22 cellular contexts compared by ENCODE assay signal in the genomic region with DNA sequence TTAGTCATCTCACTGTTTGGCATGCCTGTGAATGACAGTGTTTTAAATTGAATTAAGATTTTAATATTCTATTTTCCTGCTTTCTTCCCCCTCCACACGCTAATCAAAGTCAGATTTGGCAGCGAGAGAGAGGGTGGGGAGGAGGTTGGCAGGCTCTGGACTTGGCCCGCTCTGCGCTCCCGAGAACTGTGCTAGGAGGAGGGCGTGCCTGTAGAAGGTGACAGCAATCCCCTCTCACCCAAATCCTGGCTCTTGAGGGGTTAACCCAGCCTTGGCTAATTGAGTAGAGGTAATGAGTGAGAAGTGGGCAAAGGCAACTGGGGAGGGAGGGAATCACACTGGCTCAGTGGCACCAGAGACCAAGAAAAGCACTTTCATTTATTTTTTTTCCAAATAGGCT. TPM values are rescaled to one million over a fixed set of nuclear protein-coding genes. Genes with fewer than 3 reads are reported as not detected.
A peak's percentile ranks its signal among the peaks of the same experiment; 100 is the strongest.
DNase-seq lines count a peak whose midpoint lies in the region; ATAC-seq and TF ChIP-seq lines count a peak whose summit lies in the region.
"Had no signal": no experiment of that assay in that cellular context is flagged by ENCODE, and none has a peak within 500 bp of the region (broad histone marks: within the 10 kb centered on the region; RNA-seq: fewer than 3 reads in every experiment).

No MANE protein-coding gene starts in this region.

- H3K9me3 Mint-ChIP-seq in brain (peaks cover 0 to 1% (median 0%) of the 10 kb centered on the region in 5 experiments), WTC11 (no peaks in the 10 kb centered on the region)
- H3K9me3 Mint-ChIP-seq in activated naive CD4-positive, alpha-beta T cell treated with anti-CD3 and anti-CD28 coated beads for 36 hours: no peaks in the 10 kb centered on the region
- H3K9me3 Mint-ChIP-seq: activated CD4-positive, alpha-beta memory T cell treated with anti-CD3 and anti-CD28 coated beads for 36 hours; H9; memory B cell; naive thymus-derived CD4-positive, alpha-beta T cell had no signal

- no peak for ATAC-seq in WTC11
- ATAC-seq: naive thymus-derived CD4-positive, alpha-beta T cell; stimulated activated naive CD8-positive, alpha-beta T cell treated with anti-CD3 and anti-CD28 coated beads, Interleukin-15, Interleukin-2, amounts not matched to agents 100 U/mL and 50 U/mL, for 24 hours had no signal

- CTCF ChIA-PET in WTC11 (lab: Charles Lee): interaction anchor here (0.5 to 4.6 kb wide), 15 partner anchors 10 to 216 kb away, joined by 3 to 91 read pairs (median 12); a partner anchor contains a TSS
- CTCF ChIA-PET in activated naive CD4-positive, alpha-beta T cell treated with anti-CD3 and anti-CD28 coated beads for 36 hours (lab: Charles Lee): interaction anchor here (2.5 kb wide), 1 partner anchor 20 kb away, joined by 8 read pairs; no protein-coding TSS in a partner anchor

- H3K4me3 Mint-ChIP-seq in brain (peak overlapping the region in 4 of 5 experiments; percentile 31 to 80 (median 71)), WTC11 (no peak overlapping the region)
- no peak overlapping the region for H3K4me3 Mint-ChIP-seq in activated naive CD4-positive, alpha-beta T cell treated with anti-CD3 and anti-CD28 coated beads for 36 hours
- H3K4me3 Mint-ChIP-seq: activated CD4-positive, alpha-beta memory T cell treated with anti-CD3 and anti-CD28 coated beads for 36 hours; memory B cell; naive thymus-derived CD4-positive, alpha-beta T cell had no signal

- intact Hi-C loops in activated naive CD4-positive, alpha-beta T cell treated with anti-CD3 and anti-CD28 coated beads for 36 hours (cut with micrococcal nuclease): no loop called here

- peak overlapping the region; percentile 89 for H3K27ac ChIP-seq in temporal lobe (ENCODE audit: low read depth, low read length)
- H3K27ac ChIP-seq: ascending aorta, KMS-11, skin epidermis had no signal

- H3K4me1 Mint-ChIP-seq in brain: peaks cover 63% of the 10 kb centered on the region
- peaks cover 40% of the 10 kb centered on the region for H3K4me1 Mint-ChIP-seq in WTC11
- peaks cover 10% of the 10 kb centered on the region for H3K4me1 Mint-ChIP-seq in activated naive CD4-positive, alpha-beta T cell treated with anti-CD3 and anti-CD28 coated beads for 36 hours (ENCODE audit: low read depth)

- no peak overlapping the region for H3K4me3 ChIP-seq in fibroblast of the aortic adventitia (ENCODE audit: low read depth, low read length)
- H3K4me3 ChIP-seq: ascending aorta, skin epidermis had no signal

- H3K27ac Mint-ChIP-seq in brain (peak overlapping the region; percentile 93 to 97 (median 95)), WTC11 (no peak overlapping the region)
- H3K27ac Mint-ChIP-seq in activated naive CD4-positive, alpha-beta T cell treated with anti-CD3 and anti-CD28 coated beads for 36 hours: no peak overlapping the region
- H3K27ac Mint-ChIP-seq: activated CD4-positive, alpha-beta memory T cell treated with anti-CD3 and anti-CD28 coated beads for 36 hours; memory B cell had no signal

- H3K36me3 Mint-ChIP-seq in brain (no peaks in the 10 kb centered on the region), WTC11 (no peaks in the 10 kb centered on the region)
- H3K36me3 Mint-ChIP-seq in activated naive CD4-positive, alpha-beta T cell treated with anti-CD3 and anti-CD28 coated beads for 36 hours (ENCODE audit: low read depth): no peaks in the 10 kb centered on the region
- H3K36me3 Mint-ChIP-seq: activated CD4-positive, alpha-beta memory T cell treated with anti-CD3 and anti-CD28 coated beads for 36 hours; memory B cell; naive thymus-derived CD4-positive, alpha-beta T cell had no signal

- H3K27me3 Mint-ChIP-seq in brain: peaks cover 4% of the 10 kb centered on the region
- H3K27me3 Mint-ChIP-seq in WTC11 (ENCODE audit: low read depth): no peaks in the 10 kb centered on the region
- peaks cover 3% of the 10 kb centered on the region for H3K27me3 Mint-ChIP-seq in activated naive CD4-positive, alpha-beta T cell treated with anti-CD3 and anti-CD28 coated beads for 36 hours (ENCODE audit: low read depth)
- H3K27me3 Mint-ChIP-seq: activated CD4-positive, alpha-beta memory T cell treated with anti-CD3 and anti-CD28 coated beads for 36 hours had no signal

- DNase-seq in fibroblast of the aortic adventitia (ENCODE audit: low read depth) (peak; percentile 49), medulla oblongata (ENCODE audit: extremely low spot score) (peak; percentile 12), NOMO-1 treated with dmso at 0.1 percent for 144 hours (lab: John Stamatoyannopoulos, UW; ENCODE audit: unreplicated experiment) (no peak), WTC11 (ENCODE audit: low spot score) (no peak)
- no peak for DNase-seq in activated naive CD4-positive, alpha-beta T cell treated with anti-CD3 and anti-CD28 coated beads for 36 hours
- DNase-seq: activated CD4-positive, alpha-beta memory T cell treated with anti-CD3 and anti-CD28 coated beads for 36 hours; activated CD4-positive, CD25-positive, alpha-beta regulatory T cell; activated naive CD4-positive, alpha-beta T cell; activated T-cell treated with anti-CD3 and anti-CD28 coated beads for 4 hours; DND-41; naive thymus-derived CD4-positive, alpha-beta T cell; NCI-H1694 treated with DMSO at 0.1 percent for 48 hours; NCI-H345; stimulated activated CD4-positive, alpha-beta T cell treated with anti-CD3 and anti-CD28 coated beads, Interleukin-2, amount 100 ng/mL, for 48 hours; stimulated activated naive CD8-positive, alpha-beta T cell treated with anti-CD3 and anti-CD28 coated beads, Interleukin-15, Interleukin-2, amounts not matched to agents 100 U/mL and 50 U/mL, for 24 hours had no signal

- TF ChIP-seq CTCF in brain (conservative IDR thresholded peaks at IDR 0.05): no peak
- TF ChIP-seq CTCF in fibroblast of the aortic adventitia (IDR thresholded peaks at IDR 0.05; ENCODE audit: insufficient read depth, low read length): no peak
- TF ChIP-seq CTCF in WTC11 (IDR thresholded peaks at IDR 0.05): no peak

- POLR2A ChIA-PET in WTC11 (lab: Charles Lee): no interaction called here

TF ChIP-seq in WTC11, 78 proteins besides CTCF, POLR2A, EP300 and RAD21:
- TF ChIP-seq FOXK1 (CRISPR knock-in tag; IDR thresholded peaks at IDR 0.05) (no peak), ELF4 (CRISPR knock-in tag; IDR thresholded peaks at IDR 0.05; ENCODE audit: low read depth) (no peak), TEAD1 (CRISPR knock-in tag; IDR thresholded peaks at IDR 0.05) (no peak)
- TF ChIP-seq, protein P1, sequence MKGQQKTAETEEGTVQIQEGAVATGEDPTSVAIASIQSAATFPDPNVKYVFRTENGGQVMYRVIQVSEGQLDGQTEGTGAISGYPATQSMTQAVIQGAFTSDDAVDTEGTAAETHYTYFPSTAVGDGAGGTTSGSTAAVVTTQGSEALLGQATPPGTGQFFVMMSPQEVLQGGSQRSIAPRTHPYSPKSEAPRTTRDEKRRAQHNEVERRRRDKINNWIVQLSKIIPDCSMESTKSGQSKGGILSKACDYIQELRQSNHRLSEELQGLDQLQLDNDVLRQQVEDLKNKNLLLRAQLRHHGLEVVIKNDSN (CRISPR knock-in tag; IDR thresholded peaks at IDR 0.05): no peak
TF ChIP-seq in WTC11: peak in this region for 0.

RNA-seq across cellular contexts. Expression of a gene that starts 42.2 kb away (rescaled TPM):
- polyA plus RNA-seq in brain (ENCODE audit: insufficient read depth, low read depth, low replicate concordance): 28.7 TPM
- total RNA-seq in fibroblast of the aortic adventitia (ENCODE audit: low replicate concordance) (14.6 and 21.8 TPM in 2 replicates), temporal lobe (9.1 TPM), WTC11 (2021) (20.7 to 24.6 TPM (median 22.4 TPM) in 3 replicates)
- 10 to 100 TPM; 35.0 to 37.7 TPM for total RNA-seq in activated naive CD4-positive, alpha-beta T cell treated with anti-CD3 and anti-CD28 coated beads for 36 hours

RNA-seq across cellular contexts. Expression of a gene that starts 57.3 kb away (rescaled TPM):
- polyA plus RNA-seq in brain (ENCODE audit: insufficient read depth, low read depth, low replicate concordance): 48.0 TPM
- total RNA-seq in fibroblast of the aortic adventitia (ENCODE audit: low replicate concordance) (25.5 and 37.1 TPM in 2 replicates), temporal lobe (31.7 TPM), WTC11 (2021) (55.2 to 59.6 TPM (median 56.6 TPM) in 3 replicates)
- total RNA-seq in activated naive CD4-positive, alpha-beta T cell treated with anti-CD3 and anti-CD28 coated beads for 36 hours: 10 to 100 TPM; 87.2 to 87.8 TPM

Comparison
In these comparisons a context has a peak if more than half of its experiments do, and no peak if none do; other contexts are left out.
1. H3K27ac Mint-ChIP-seq: peak in brain (5 of 5); none in WTC11 (single experiment) and activated naive CD4-positive, alpha-beta T cell treated with anti-CD3 and anti-CD28 coated beads for 36 hours (single experiment).
2. H3K4me3 Mint-ChIP-seq: peak in brain (4 of 5); none in WTC11 (single experiment) and activated naive CD4-positive, alpha-beta T cell treated with anti-CD3 and anti-CD28 coated beads for 36 hours (single experiment).
3. DNase-seq: peak in fibroblast of the aortic adventitia (single experiment) and medulla oblongata (single experiment); none in NOMO-1 treated with dmso at 0.1 percent for 144 hours (single experiment), WTC11 (single experiment) and activated naive CD4-positive, alpha-beta T cell treated with anti-CD3 and anti-CD28 coated beads for 36 hours (single experiment).